19 cellular contexts compared by ENCODE assay signal in genomic region chr16:88367560-88367959, GRCh38. TPM values are rescaled to one million over a fixed set of nuclear protein-coding genes. Genes with fewer than 3 reads are reported as not detected.
"Had no signal": no experiment of that assay in that cellular context is flagged by ENCODE, and none has a peak within 500 bp of the region (broad histone marks: within the 10 kb centered on the region; RNA-seq: fewer than 3 reads in every experiment).

No MANE protein-coding gene starts in this region.

- H3K27ac ChIP-seq: coronary artery, neural progenitor cell, pancreas, prostate gland, right lobe of liver, thoracic aorta, transverse colon had no signal

- DNase-seq: effector CD4-positive, alpha-beta T cell; endodermal cell; erythroblast; immature natural killer cell; mesenchymal stem cell; stimulated activated CD4-positive, alpha-beta T cell treated with anti-CD3 and anti-CD28 coated beads, Interleukin-2, amount 100 ng/mL, for 24 hours; stimulated activated CD4-positive, alpha-beta T cell treated with anti-CD3 and anti-CD28 coated beads, Interleukin-4, amount 100 ng/mL, for 4 hours; stimulated activated naive B cell treated with anti-CD40 and anti-IgM and Interleukin-4, amounts not matched to agents 10 μg/mL and 1 μg/mL and 100 μg/mL, for 72 hours; stimulated activated naive CD8-positive, alpha-beta T cell treated with anti-CD3 and anti-CD28 coated beads, Interleukin-15, amount 100 ng/mL, for 72 hours; transverse colon had no signal

- H3K4me3 Mint-ChIP-seq: endodermal cell; immature natural killer cell; natural killer cell treated with Interleukin-12 subunit alpha and Interleukin-12 subunit beta and Interleukin-15 and Interleukin-18, amount 100 ng/mL, for 72 hours; neural progenitor cell; stimulated activated naive B cell treated with anti-CD40 and anti-IgM and Interleukin-4, amounts not matched to agents 10 μg/mL and 1 μg/mL and 100 μg/mL, for 72 hours; stimulated activated naive CD8-positive, alpha-beta T cell treated with anti-CD3 and anti-CD28 coated beads, Interleukin-15, amount 100 ng/mL, for 72 hours had no signal

- H3K4me1 ChIP-seq: neural progenitor cell, pancreas, prostate gland, right lobe of liver, transverse colon had no signal

- H3K27ac Mint-ChIP-seq: endodermal cell; immature natural killer cell; natural killer cell treated with Interleukin-12 subunit alpha and Interleukin-12 subunit beta and Interleukin-15 and Interleukin-18, amount 100 ng/mL, for 72 hours; neural progenitor cell; stimulated activated naive B cell treated with anti-CD40 and anti-IgM and Interleukin-4, amounts not matched to agents 10 μg/mL and 1 μg/mL and 100 μg/mL, for 72 hours; stimulated activated naive CD8-positive, alpha-beta T cell treated with anti-CD3 and anti-CD28 coated beads, Interleukin-15, amount 100 ng/mL, for 72 hours had no signal

- H3K36me3 ChIP-seq: neural progenitor cell, pancreas, prostate gland, right lobe of liver, thoracic aorta, transverse colon had no signal

- H3K27me3 Mint-ChIP-seq: stimulated activated naive CD8-positive, alpha-beta T cell treated with anti-CD3 and anti-CD28 coated beads, Interleukin-15, amount 100 ng/mL, for 72 hours had no signal

- H3K9me3 Mint-ChIP-seq: natural killer cell treated with Interleukin-12 subunit alpha and Interleukin-12 subunit beta and Interleukin-15 and Interleukin-18, amount 100 ng/mL, for 72 hours; neural progenitor cell had no signal

- H2AFZ ChIP-seq: neural progenitor cell had no signal

- H3K4me2 ChIP-seq: neural progenitor cell had no signal

- ATAC-seq: natural killer cell treated with Interleukin-12 subunit alpha and Interleukin-12 subunit beta and Interleukin-15 and Interleukin-18, amount 100 ng/mL, for 72 hours; pancreas; stimulated activated naive B cell treated with anti-CD40 and anti-IgM and Interleukin-4, amounts not matched to agents 10 μg/mL and 1 μg/mL and 100 μg/mL, for 72 hours; stimulated activated naive CD8-positive, alpha-beta T cell treated with anti-CD3 and anti-CD28 coated beads, Interleukin-15, amount 100 ng/mL, for 72 hours had no signal

- H3K4me3 ChIP-seq: coronary artery, lung, neural progenitor cell, pancreas, prostate gland, right lobe of liver, thoracic aorta, transverse colon had no signal

- H3K36me3 Mint-ChIP-seq: immature natural killer cell, neural progenitor cell had no signal

- H3K9me3 ChIP-seq: pancreas, prostate gland, right lobe of liver, transverse colon had no signal

- H3K27me3 ChIP-seq: neural progenitor cell, pancreas, right lobe of liver had no signal

- H3K4me1 Mint-ChIP-seq: endodermal cell; immature natural killer cell; neural progenitor cell; stimulated activated naive CD8-positive, alpha-beta T cell treated with anti-CD3 and anti-CD28 coated beads, Interleukin-15, amount 100 ng/mL, for 72 hours had no signal

RNA-seq across cellular contexts. Expression of gene ZNF469, which starts 15.2 kb away (rescaled TPM):
- polyA plus RNA-seq: keratinocyte had no signal
